Comparison of ENCODE assay signal across 1 cellular context in the genomic region with DNA sequence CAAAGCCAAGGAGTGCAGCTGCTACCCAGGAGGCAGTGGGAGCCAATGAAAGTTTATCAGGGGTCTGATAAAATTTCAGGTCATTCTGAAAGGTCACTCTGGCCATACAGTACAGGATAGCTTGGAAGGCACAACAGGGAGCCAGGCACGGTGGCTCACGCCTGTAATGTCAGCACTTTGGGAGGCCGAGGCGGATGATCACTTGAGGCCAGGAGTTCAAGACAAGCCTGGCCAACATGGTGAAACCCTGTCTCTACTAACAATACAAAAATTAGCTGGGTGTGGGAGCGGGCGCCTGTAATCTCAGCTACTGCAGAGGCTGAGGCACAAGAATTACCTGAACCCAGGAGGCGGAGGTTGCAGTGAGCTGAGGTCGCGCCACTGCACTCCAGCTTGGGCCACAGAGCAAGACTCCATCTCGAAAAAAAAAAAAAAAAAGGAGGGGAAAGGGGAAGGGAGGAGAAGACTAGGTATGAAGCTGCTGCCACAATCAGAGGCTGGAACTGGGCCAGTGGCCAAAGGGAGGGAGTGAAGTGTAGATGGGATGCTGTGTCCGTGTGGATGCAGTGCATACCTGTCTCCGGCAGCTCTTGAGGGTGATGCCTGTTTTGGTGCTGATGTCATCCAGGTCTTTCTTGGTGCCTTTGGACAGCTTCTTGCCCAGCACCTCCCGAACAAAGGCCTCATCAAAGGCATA.
TF ChIP-seq lines count a peak whose summit lies in the region.

No MANE protein-coding gene starts in this region.

TF ChIP-seq in H1, 55 proteins besides CTCF, POLR2A, EP300 and RAD21:
- TF ChIP-seq, protein P1, sequence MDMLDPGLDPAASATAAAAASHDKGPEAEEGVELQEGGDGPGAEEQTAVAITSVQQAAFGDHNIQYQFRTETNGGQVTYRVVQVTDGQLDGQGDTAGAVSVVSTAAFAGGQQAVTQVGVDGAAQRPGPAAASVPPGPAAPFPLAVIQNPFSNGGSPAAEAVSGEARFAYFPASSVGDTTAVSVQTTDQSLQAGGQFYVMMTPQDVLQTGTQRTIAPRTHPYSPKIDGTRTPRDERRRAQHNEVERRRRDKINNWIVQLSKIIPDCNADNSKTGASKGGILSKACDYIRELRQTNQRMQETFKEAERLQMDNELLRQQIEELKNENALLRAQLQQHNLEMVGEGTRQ (IDR thresholded peaks at IDR 0.05; ENCODE audit: low read length) = no peak
- TF ChIP-seq SP1 (IDR thresholded peaks at IDR 0.05; ENCODE audit: low read depth, low read length) (no peak), CEBPB (IDR thresholded peaks at IDR 0.05; ENCODE audit: low read depth, low read length) (no peak), CHD2 (IDR thresholded peaks at IDR 0.05; ENCODE audit: low read length) (no peak), KDM4A (IDR thresholded peaks at IDR 0.05; ENCODE audit: low read depth, low read length, severe bottlenecking) (no peak), SP2 (IDR thresholded peaks at IDR 0.05; ENCODE audit: low read length) (no peak), CREB1 (IDR thresholded peaks at IDR 0.05) (no peak), SAP30 (IDR thresholded peaks at IDR 0.05; ENCODE audit: insufficient read depth, insufficient replicate concordance, low read length) (no peak), SIRT6 (IDR thresholded peaks at IDR 0.05; ENCODE audit: low read length) (no peak), JUND (IDR thresholded peaks at IDR 0.05; ENCODE audit: low read length) (no peak), KDM5A (IDR thresholded peaks at IDR 0.05; ENCODE audit: low read length) (no peak), POLR2AphosphoS5 (IDR thresholded peaks at IDR 0.05; ENCODE audit: low read depth, low read length) (no peak), TAF7 (optimal IDR thresholded peaks at IDR 0.05; ENCODE audit: borderline replicate concordance, low read depth, low read length) (no peak), JUN (IDR thresholded peaks at IDR 0.05; ENCODE audit: low read depth, low read length) (no peak), HDAC2 (IDR thresholded peaks at IDR 0.05; ENCODE audit: borderline replicate concordance in 1 of 2, low read depth in 2 of 2, low read length in 2 of 2) (no peak), POU5F1 (IDR thresholded peaks at IDR 0.05; ENCODE audit: low read depth, low read length) (no peak), RBBP5 (IDR thresholded peaks at IDR 0.05; ENCODE audit: borderline replicate concordance, low read depth, low read length) (no peak)
- TF ChIP-seq, protein P2, sequence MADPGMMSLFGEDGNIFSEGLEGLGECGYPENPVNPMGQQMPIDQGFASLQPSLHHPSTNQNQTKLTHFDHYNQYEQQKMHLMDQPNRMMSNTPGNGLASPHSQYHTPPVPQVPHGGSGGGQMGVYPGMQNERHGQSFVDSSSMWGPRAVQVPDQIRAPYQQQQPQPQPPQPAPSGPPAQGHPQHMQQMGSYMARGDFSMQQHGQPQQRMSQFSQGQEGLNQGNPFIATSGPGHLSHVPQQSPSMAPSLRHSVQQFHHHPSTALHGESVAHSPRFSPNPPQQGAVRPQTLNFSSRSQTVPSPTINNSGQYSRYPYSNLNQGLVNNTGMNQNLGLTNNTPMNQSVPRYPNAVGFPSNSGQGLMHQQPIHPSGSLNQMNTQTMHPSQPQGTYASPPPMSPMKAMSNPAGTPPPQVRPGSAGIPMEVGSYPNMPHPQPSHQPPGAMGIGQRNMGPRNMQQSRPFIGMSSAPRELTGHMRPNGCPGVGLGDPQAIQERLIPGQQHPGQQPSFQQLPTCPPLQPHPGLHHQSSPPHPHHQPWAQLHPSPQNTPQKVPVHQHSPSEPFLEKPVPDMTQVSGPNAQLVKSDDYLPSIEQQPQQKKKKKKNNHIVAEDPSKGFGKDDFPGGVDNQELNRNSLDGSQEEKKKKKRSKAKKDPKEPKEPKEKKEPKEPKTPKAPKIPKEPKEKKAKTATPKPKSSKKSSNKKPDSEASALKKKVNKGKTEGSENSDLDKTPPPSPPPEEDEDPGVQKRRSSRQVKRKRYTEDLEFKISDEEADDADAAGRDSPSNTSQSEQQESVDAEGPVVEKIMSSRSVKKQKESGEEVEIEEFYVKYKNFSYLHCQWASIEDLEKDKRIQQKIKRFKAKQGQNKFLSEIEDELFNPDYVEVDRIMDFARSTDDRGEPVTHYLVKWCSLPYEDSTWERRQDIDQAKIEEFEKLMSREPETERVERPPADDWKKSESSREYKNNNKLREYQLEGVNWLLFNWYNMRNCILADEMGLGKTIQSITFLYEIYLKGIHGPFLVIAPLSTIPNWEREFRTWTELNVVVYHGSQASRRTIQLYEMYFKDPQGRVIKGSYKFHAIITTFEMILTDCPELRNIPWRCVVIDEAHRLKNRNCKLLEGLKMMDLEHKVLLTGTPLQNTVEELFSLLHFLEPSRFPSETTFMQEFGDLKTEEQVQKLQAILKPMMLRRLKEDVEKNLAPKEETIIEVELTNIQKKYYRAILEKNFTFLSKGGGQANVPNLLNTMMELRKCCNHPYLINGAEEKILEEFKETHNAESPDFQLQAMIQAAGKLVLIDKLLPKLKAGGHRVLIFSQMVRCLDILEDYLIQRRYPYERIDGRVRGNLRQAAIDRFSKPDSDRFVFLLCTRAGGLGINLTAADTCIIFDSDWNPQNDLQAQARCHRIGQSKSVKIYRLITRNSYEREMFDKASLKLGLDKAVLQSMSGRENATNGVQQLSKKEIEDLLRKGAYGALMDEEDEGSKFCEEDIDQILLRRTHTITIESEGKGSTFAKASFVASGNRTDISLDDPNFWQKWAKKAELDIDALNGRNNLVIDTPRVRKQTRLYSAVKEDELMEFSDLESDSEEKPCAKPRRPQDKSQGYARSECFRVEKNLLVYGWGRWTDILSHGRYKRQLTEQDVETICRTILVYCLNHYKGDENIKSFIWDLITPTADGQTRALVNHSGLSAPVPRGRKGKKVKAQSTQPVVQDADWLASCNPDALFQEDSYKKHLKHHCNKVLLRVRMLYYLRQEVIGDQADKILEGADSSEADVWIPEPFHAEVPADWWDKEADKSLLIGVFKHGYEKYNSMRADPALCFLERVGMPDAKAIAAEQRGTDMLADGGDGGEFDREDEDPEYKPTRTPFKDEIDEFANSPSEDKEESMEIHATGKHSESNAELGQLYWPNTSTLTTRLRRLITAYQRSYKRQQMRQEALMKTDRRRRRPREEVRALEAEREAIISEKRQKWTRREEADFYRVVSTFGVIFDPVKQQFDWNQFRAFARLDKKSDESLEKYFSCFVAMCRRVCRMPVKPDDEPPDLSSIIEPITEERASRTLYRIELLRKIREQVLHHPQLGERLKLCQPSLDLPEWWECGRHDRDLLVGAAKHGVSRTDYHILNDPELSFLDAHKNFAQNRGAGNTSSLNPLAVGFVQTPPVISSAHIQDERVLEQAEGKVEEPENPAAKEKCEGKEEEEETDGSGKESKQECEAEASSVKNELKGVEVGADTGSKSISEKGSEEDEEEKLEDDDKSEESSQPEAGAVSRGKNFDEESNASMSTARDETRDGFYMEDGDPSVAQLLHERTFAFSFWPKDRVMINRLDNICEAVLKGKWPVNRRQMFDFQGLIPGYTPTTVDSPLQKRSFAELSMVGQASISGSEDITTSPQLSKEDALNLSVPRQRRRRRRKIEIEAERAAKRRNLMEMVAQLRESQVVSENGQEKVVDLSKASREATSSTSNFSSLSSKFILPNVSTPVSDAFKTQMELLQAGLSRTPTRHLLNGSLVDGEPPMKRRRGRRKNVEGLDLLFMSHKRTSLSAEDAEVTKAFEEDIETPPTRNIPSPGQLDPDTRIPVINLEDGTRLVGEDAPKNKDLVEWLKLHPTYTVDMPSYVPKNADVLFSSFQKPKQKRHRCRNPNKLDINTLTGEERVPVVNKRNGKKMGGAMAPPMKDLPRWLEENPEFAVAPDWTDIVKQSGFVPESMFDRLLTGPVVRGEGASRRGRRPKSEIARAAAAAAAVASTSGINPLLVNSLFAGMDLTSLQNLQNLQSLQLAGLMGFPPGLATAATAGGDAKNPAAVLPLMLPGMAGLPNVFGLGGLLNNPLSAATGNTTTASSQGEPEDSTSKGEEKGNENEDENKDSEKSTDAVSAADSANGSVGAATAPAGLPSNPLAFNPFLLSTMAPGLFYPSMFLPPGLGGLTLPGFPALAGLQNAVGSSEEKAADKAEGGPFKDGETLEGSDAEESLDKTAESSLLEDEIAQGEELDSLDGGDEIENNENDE (IDR thresholded peaks at IDR 0.05; ENCODE audit: insufficient replicate concordance, low read length) = no peak
